Comparison of ENCODE assay signal across 20 cellular contexts in genomic region chr13:24194447-24194846, GRCh38.
"Had no signal": no experiment of that assay in that cellular context is flagged by ENCODE, and none has a peak within 500 bp of the region (broad histone marks: within the 10 kb centered on the region; RNA-seq: fewer than 3 reads in every experiment).

No MANE protein-coding gene starts in this region.

- H3K27me3 Mint-ChIP-seq: stimulated activated naive CD8-positive, alpha-beta T cell treated with anti-CD3 and anti-CD28 coated beads, Interleukin-15, Interleukin-2, amounts not matched to agents 100 ng/mL and 50 ng/mL, for 24 hours had no signal

- H3K36me3 ChIP-seq: breast epithelium, heart left ventricle, left ventricle myocardium inferior, ovary, thoracic aorta, WERI-Rb-1 had no signal

- H3K36me3 Mint-ChIP-seq: activated naive CD4-positive, alpha-beta T cell treated with anti-CD3 and anti-CD28 coated beads, Interleukin-2, amount 10 ng/mL, durations not matched to agents 7 days and 5 days; stimulated activated effector memory CD8-positive, alpha-beta T cell treated with anti-CD3 and anti-CD28 coated beads, Interleukin-12 subunit alpha, Interleukin-12 subunit beta, amount 100 ng/mL, for 72 hours had no signal

- H3K4me1 ChIP-seq: breast epithelium, foreskin keratinocyte, heart left ventricle, left ventricle myocardium inferior had no signal

- DNase-seq: activated CD4-positive, alpha-beta T cell treated with anti-CD3 and anti-CD28 coated beads for 48 hours; activated CD4-positive, alpha-beta T cell treated with anti-CD3 and anti-CD28 coated beads, Interleukin-2, amount 50 U/mL, for 48 hours; activated CD8-positive, alpha-beta memory T cell treated with anti-CD3 and anti-CD28 coated beads for 24 hours; activated effector memory CD4-positive, alpha-beta T cell treated with anti-CD3 and anti-CD28 coated beads, Interleukin-2, amount 50 U/mL, for 16 hours; activated naive CD4-positive, alpha-beta T cell treated with anti-CD3 and anti-CD28 coated beads, Interleukin-2, amount 10 ng/mL, durations not matched to agents 7 days and 5 days; amniotic stem cell; central memory CD4-positive, alpha-beta T cell; foreskin keratinocyte; heart left ventricle; left ventricle myocardium inferior; ovary; right cardiac atrium; stimulated activated CD4-positive, alpha-beta T cell treated with anti-CD3 and anti-CD28 coated beads, Interleukin-4, amount 100 ng/mL, for 1 hour; WERI-Rb-1 had no signal

- H3K9me3 ChIP-seq: breast epithelium, heart left ventricle, left ventricle myocardium inferior, ovary, thoracic aorta had no signal

- H3K27ac Mint-ChIP-seq: activated naive CD4-positive, alpha-beta T cell treated with anti-CD3 and anti-CD28 coated beads, Interleukin-2, amount 10 ng/mL, durations not matched to agents 7 days and 5 days; stimulated activated effector memory CD8-positive, alpha-beta T cell treated with anti-CD3 and anti-CD28 coated beads, Interleukin-12 subunit alpha, Interleukin-12 subunit beta, amount 100 ng/mL, for 72 hours; stimulated activated naive CD8-positive, alpha-beta T cell treated with anti-CD3 and anti-CD28 coated beads, Interleukin-15, Interleukin-2, amounts not matched to agents 100 ng/mL and 50 ng/mL, for 24 hours had no signal

- H3K4me3 Mint-ChIP-seq: activated naive CD4-positive, alpha-beta T cell treated with anti-CD3 and anti-CD28 coated beads, Interleukin-2, amount 10 ng/mL, durations not matched to agents 7 days and 5 days; stimulated activated effector memory CD8-positive, alpha-beta T cell treated with anti-CD3 and anti-CD28 coated beads, Interleukin-12 subunit alpha, Interleukin-12 subunit beta, amount 100 ng/mL, for 72 hours; stimulated activated naive CD8-positive, alpha-beta T cell treated with anti-CD3 and anti-CD28 coated beads, Interleukin-15, Interleukin-2, amounts not matched to agents 100 ng/mL and 50 ng/mL, for 24 hours had no signal

- ATAC-seq: activated CD4-positive, CD25-positive, alpha-beta regulatory T cell treated with anti-CD3 and anti-CD28 coated beads, Interleukin-2, amount 50 U/mL, for 24 hours; esophagus mucosa; foreskin keratinocyte; heart left ventricle; right cardiac atrium; stimulated activated effector memory CD8-positive, alpha-beta T cell treated with anti-CD3 and anti-CD28 coated beads, Interleukin-12 subunit alpha, Interleukin-12 subunit beta, amount 100 ng/mL, for 72 hours had no signal

- H3K4me3 ChIP-seq: breast epithelium, heart left ventricle, left ventricle myocardium inferior, ovary, thoracic aorta had no signal

- H3K27ac ChIP-seq: breast epithelium, foreskin keratinocyte, heart left ventricle, left ventricle myocardium inferior, ovary, thoracic aorta, WERI-Rb-1 had no signal

- H3K9me3 Mint-ChIP-seq: activated naive CD4-positive, alpha-beta T cell treated with anti-CD3 and anti-CD28 coated beads, Interleukin-2, amount 10 ng/mL, durations not matched to agents 7 days and 5 days; stimulated activated effector memory CD8-positive, alpha-beta T cell treated with anti-CD3 and anti-CD28 coated beads, Interleukin-12 subunit alpha, Interleukin-12 subunit beta, amount 100 ng/mL, for 72 hours; stimulated activated naive CD8-positive, alpha-beta T cell treated with anti-CD3 and anti-CD28 coated beads, Interleukin-15, Interleukin-2, amounts not matched to agents 100 ng/mL and 50 ng/mL, for 24 hours had no signal

- H3K4me1 Mint-ChIP-seq: activated naive CD4-positive, alpha-beta T cell treated with anti-CD3 and anti-CD28 coated beads, Interleukin-2, amount 10 ng/mL, durations not matched to agents 7 days and 5 days had no signal

- H3K27me3 ChIP-seq: breast epithelium, foreskin keratinocyte, heart left ventricle, ovary had no signal
